ENCODE assay signal across 1 cellular context in the genomic region with DNA sequence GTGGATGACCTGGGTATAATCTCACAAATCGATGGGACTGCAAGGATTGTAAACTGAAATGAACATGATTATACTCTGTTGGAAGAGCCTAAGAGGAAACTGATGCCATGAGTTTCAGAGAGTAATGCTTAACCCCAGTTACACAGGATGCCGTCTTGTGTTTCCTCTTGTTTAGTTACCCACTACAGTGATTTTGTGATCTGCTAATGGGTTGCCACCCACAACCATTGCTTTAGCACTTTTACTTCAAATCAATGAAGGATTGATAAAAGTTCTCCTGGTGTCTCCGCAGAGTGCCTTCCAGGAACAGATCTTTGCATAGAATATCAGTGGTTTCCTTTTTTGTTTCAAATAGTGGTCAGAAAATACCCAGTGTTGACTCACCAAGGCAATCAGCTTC. TPM values are rescaled to one million over a fixed set of nuclear protein-coding genes. Genes with fewer than 3 reads are reported as not detected.
"Had no signal": no experiment of that assay in that cellular context is flagged by ENCODE, and none has a peak within 500 bp of the region (broad histone marks: within the 10 kb centered on the region; RNA-seq: fewer than 3 reads in every experiment).

No MANE protein-coding gene starts in this region.

RNA-seq across cellular contexts. Expression of a gene that starts 22.4 kb away (rescaled TPM):
- total RNA-seq: activated T-cell treated with anti-CD3 and anti-CD28 coated beads, Interleukin-2, amount 50 U/mL, for 4 hours had no signal

RNA-seq across cellular contexts. Expression of a gene that starts 23.5 kb away (rescaled TPM):
- total RNA-seq: activated T-cell treated with anti-CD3 and anti-CD28 coated beads, Interleukin-2, amount 50 U/mL, for 4 hours had no signal

RNA-seq across cellular contexts. Expression of a gene that starts 25.8 kb away (rescaled TPM):
- total RNA-seq: activated T-cell treated with anti-CD3 and anti-CD28 coated beads, Interleukin-2, amount 50 U/mL, for 4 hours had no signal
